ENCODE assay signal across 12 cellular contexts in genomic region chr10:115572740-115573455, GRCh38.
A peak's percentile ranks its signal among the peaks of the same experiment; 100 is the strongest.
DNase-seq lines count a peak whose midpoint lies in the region; TF ChIP-seq lines count a peak whose summit lies in the region.
"Had no signal": no experiment of that assay in that cellular context is flagged by ENCODE, and none has a peak within 500 bp of the region (broad histone marks: within the 10 kb centered on the region; RNA-seq: fewer than 3 reads in every experiment).

No MANE protein-coding gene starts in this region.

- H3K4me3 ChIP-seq in LNCaP clone FGC (ENCODE audit: low read depth, low read length) (no peak overlapping the region), stomach (no peak overlapping the region)

- no peak overlapping the region for H3K27ac ChIP-seq in stomach

- H3K36me3 Mint-ChIP-seq in endothelial cell (ENCODE audit: low read depth, unreplicated experiment) (no peaks in the 10 kb centered on the region), type B pancreatic cell (no peaks in the 10 kb centered on the region)
- H3K36me3 Mint-ChIP-seq in activated naive CD4-positive, alpha-beta T cell treated with anti-CD3 and anti-CD28 coated beads, Interleukin-2, amount 10 ng/mL, durations not matched to agents 7 days and 5 days = no peaks in the 10 kb centered on the region

- H3K4me1 ChIP-seq in stomach = no peaks in the 10 kb centered on the region

- H3K27me3 ChIP-seq in stomach = no peaks in the 10 kb centered on the region

- 62 to 71% (median 65%) methylated on average over 7 of the region's 7 CpGs for WGBS in stomach, 5 donors

- H3K9me3 Mint-ChIP-seq in endothelial cell (ENCODE audit: unreplicated experiment) = no peaks in the 10 kb centered on the region
- H3K9me3 Mint-ChIP-seq in type B pancreatic cell = no peaks in the 10 kb centered on the region
- peaks cover 7% of the 10 kb centered on the region for H3K9me3 Mint-ChIP-seq in activated naive CD4-positive, alpha-beta T cell treated with anti-CD3 and anti-CD28 coated beads, Interleukin-2, amount 10 ng/mL, durations not matched to agents 7 days and 5 days
- H3K9me3 Mint-ChIP-seq: activated T-helper 1 cell treated with anti-CD3 and anti-CD28 coated beads, Interleukin-12 subunit alpha, Interleukin-12 subunit beta, Interleukin-2, Interleukin-4 antibody, amounts not matched to agents 30 ng/mL and 10 ng/mL and 1 ng/mL, durations not matched to agents 14 hours and 24 hours and 36 hours; dendritic cell treated with granulocyte-macrophage colony-stimulating factor and Interleukin-4, amounts not matched to agents 40 ng/mL and 50 ng/mL, for 4 days had no signal

- H3K27ac Mint-ChIP-seq in endothelial cell (ENCODE audit: unreplicated experiment) (no peak overlapping the region), type B pancreatic cell (no peak overlapping the region)
- no peak overlapping the region for H3K27ac Mint-ChIP-seq in activated naive CD4-positive, alpha-beta T cell treated with anti-CD3 and anti-CD28 coated beads, Interleukin-2, amount 10 ng/mL, durations not matched to agents 7 days and 5 days
- H3K27ac Mint-ChIP-seq: activated T-helper 1 cell treated with anti-CD3 and anti-CD28 coated beads, Interleukin-12 subunit alpha, Interleukin-12 subunit beta, Interleukin-2, Interleukin-4 antibody, amounts not matched to agents 30 ng/mL and 10 ng/mL and 1 ng/mL, durations not matched to agents 14 hours and 24 hours and 36 hours; dendritic cell treated with granulocyte-macrophage colony-stimulating factor and Interleukin-4, amounts not matched to agents 40 ng/mL and 50 ng/mL, for 4 days had no signal

- DNase-seq in NCI-H82 (lab: John Stamatoyannopoulos, UW) (peak; percentile 49), NCI-H82 treated with DMSO at 0.1 percent for 48 hours (lab: John Stamatoyannopoulos, UW; ENCODE audit: unreplicated experiment) (no peak), LNCaP clone FGC (ENCODE audit: low read depth) (no peak), endothelial cell (ENCODE audit: low spot score) (peak; percentile 19), type B pancreatic cell (ENCODE audit: extremely low spot score, unreplicated experiment) (no peak), stomach (no peak)
- no peak for DNase-seq in activated CD4-positive, alpha-beta T cell treated with anti-CD3 and anti-CD28 coated beads for 4 hours
- DNase-seq in activated naive CD4-positive, alpha-beta T cell treated with anti-CD3 and anti-CD28 coated beads, Interleukin-2, amount 10 ng/mL, durations not matched to agents 7 days and 5 days = no peak
- DNase-seq: hippocampal formation, trophoblast cell had no signal

- CTCF ChIA-PET in activated naive CD4-positive, alpha-beta T cell treated with anti-CD3 and anti-CD28 coated beads, Interleukin-2, amount 10 ng/mL, durations not matched to agents 7 days and 5 days (lab: Charles Lee) = no interaction called here

- no peaks in the 10 kb centered on the region for H3K27me3 Mint-ChIP-seq in endothelial cell (ENCODE audit: unreplicated experiment)
- no peaks in the 10 kb centered on the region for H3K27me3 Mint-ChIP-seq in type B pancreatic cell
- H3K27me3 Mint-ChIP-seq in activated naive CD4-positive, alpha-beta T cell treated with anti-CD3 and anti-CD28 coated beads, Interleukin-2, amount 10 ng/mL, durations not matched to agents 7 days and 5 days = no peaks in the 10 kb centered on the region
- H3K27me3 Mint-ChIP-seq: dendritic cell treated with granulocyte-macrophage colony-stimulating factor and Interleukin-4, amounts not matched to agents 40 ng/mL and 50 ng/mL, for 4 days had no signal

- no peaks in the 10 kb centered on the region for H3K36me3 ChIP-seq in stomach

- no peak for TF ChIP-seq POLR2A in stomach (IDR thresholded peaks at IDR 0.05)

- intact Hi-C loops in stomach (cut with DNase I; ENCODE audit: low total_unique reads) = no loop called here

- H3K4me3 Mint-ChIP-seq in endothelial cell (ENCODE audit: unreplicated experiment) (no peak overlapping the region), type B pancreatic cell (no peak overlapping the region)
- H3K4me3 Mint-ChIP-seq in activated naive CD4-positive, alpha-beta T cell treated with anti-CD3 and anti-CD28 coated beads, Interleukin-2, amount 10 ng/mL, durations not matched to agents 7 days and 5 days = no peak overlapping the region
- H3K4me3 Mint-ChIP-seq: activated T-helper 1 cell treated with anti-CD3 and anti-CD28 coated beads, Interleukin-12 subunit alpha, Interleukin-12 subunit beta, Interleukin-2, Interleukin-4 antibody, amounts not matched to agents 30 ng/mL and 10 ng/mL and 1 ng/mL, durations not matched to agents 14 hours and 24 hours and 36 hours; dendritic cell treated with granulocyte-macrophage colony-stimulating factor and Interleukin-4, amounts not matched to agents 40 ng/mL and 50 ng/mL, for 4 days had no signal

- no peaks in the 10 kb centered on the region for H3K9me3 ChIP-seq in stomach

- no peaks in the 10 kb centered on the region for H3K4me1 Mint-ChIP-seq in endothelial cell (ENCODE audit: unreplicated experiment)
- H3K4me1 Mint-ChIP-seq in type B pancreatic cell (ENCODE audit: unreplicated experiment) = no peaks in the 10 kb centered on the region
- no peaks in the 10 kb centered on the region for H3K4me1 Mint-ChIP-seq in activated naive CD4-positive, alpha-beta T cell treated with anti-CD3 and anti-CD28 coated beads, Interleukin-2, amount 10 ng/mL, durations not matched to agents 7 days and 5 days

- TF ChIP-seq EP300 in stomach (IDR thresholded peaks at IDR 0.05) = no peak

- TF ChIP-seq CTCF in LNCaP clone FGC (IDR thresholded peaks at IDR 0.05; ENCODE audit: control insufficient read depth, extremely low read depth, insufficient read depth) (peak; percentile 44), endothelial cell (IDR thresholded peaks at IDR 0.05; ENCODE audit: unreplicated experiment) (peak; percentile 57), type B pancreatic cell (conservative IDR thresholded peaks at IDR 0.05) (peak; percentile 55), stomach (IDR thresholded peaks at IDR 0.05) (no peak)

Comparison
In these comparisons a context has a peak if more than half of its experiments do, and no peak if none do; other contexts are left out.
1. DNase-seq: peak in NCI-H82 (single experiment) and endothelial cell (single experiment); none in NCI-H82 treated with DMSO at 0.1 percent for 48 hours (single experiment), LNCaP clone FGC (single experiment), type B pancreatic cell (single experiment), stomach (single experiment), activated CD4-positive, alpha-beta T cell treated with anti-CD3 and anti-CD28 coated beads for 4 hours (0 of 2) and activated naive CD4-positive, alpha-beta T cell treated with anti-CD3 and anti-CD28 coated beads, Interleukin-2, amount 10 ng/mL, durations not matched to agents 7 days and 5 days (single experiment).
2. CTCF ChIP-seq: peak in LNCaP clone FGC (single experiment), endothelial cell (single experiment) and type B pancreatic cell (single experiment); none in stomach (0 of 7).